1 cellular context compared by ENCODE assay signal in genomic region chrX:102957751-102958150, GRCh38.
TF ChIP-seq lines count a peak whose summit lies in the region.

No MANE protein-coding gene starts in this region.

TF ChIP-seq in SK-N-SH, 30 proteins besides CTCF, POLR2A, EP300 and RAD21 (continued from another document):
- no peak for TF ChIP-seq REST (IDR thresholded peaks at IDR 0.05; ENCODE audit: low read depth, low read length)
- no peak for TF ChIP-seq POLR2AphosphoS5 (IDR thresholded peaks at IDR 0.05; ENCODE audit: low read depth, low read length)
- TF ChIP-seq NFIC (IDR thresholded peaks at IDR 0.05; ENCODE audit: borderline replicate concordance): no peak
- no peak for TF ChIP-seq ELF1 (IDR thresholded peaks at IDR 0.05)
- TF ChIP-seq RXRA (IDR thresholded peaks at IDR 0.05; ENCODE audit: borderline replicate concordance, low read depth): no peak
- TF ChIP-seq USF1 (IDR thresholded peaks at IDR 0.05; ENCODE audit: borderline replicate concordance, low read depth): no peak
- no peak for TF ChIP-seq GABPA (IDR thresholded peaks at IDR 0.05; ENCODE audit: low read depth)
- TF ChIP-seq IRF3 (IDR thresholded peaks at IDR 0.05; ENCODE audit: low read depth, low read length): no peak
- no peak for TF ChIP-seq SIN3A (IDR thresholded peaks at IDR 0.05; ENCODE audit: borderline replicate concordance, low read depth, low read length)
- TF ChIP-seq NRF1 (IDR thresholded peaks at IDR 0.05; ENCODE audit: low read depth, low read length): no peak
- TF ChIP-seq MEF2A (IDR thresholded peaks at IDR 0.05; ENCODE audit: borderline replicate concordance, low read depth): no peak
